Comparison of ENCODE assay signal across 1 cellular context in genomic region chr7:73578342-73579124, GRCh38.
TF ChIP-seq lines count a peak whose summit lies in the region.

A gene with protein sequence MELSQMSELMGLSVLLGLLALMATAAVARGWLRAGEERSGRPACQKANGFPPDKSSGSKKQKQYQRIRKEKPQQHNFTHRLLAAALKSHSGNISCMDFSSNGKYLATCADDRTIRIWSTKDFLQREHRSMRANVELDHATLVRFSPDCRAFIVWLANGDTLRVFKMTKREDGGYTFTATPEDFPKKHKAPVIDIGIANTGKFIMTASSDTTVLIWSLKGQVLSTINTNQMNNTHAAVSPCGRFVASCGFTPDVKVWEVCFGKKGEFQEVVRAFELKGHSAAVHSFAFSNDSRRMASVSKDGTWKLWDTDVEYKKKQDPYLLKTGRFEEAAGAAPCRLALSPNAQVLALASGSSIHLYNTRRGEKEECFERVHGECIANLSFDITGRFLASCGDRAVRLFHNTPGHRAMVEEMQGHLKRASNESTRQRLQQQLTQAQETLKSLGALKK (minus strand): TSS chr7:73578579. CDS start chr7:73578549, 30 bp downstream.

TF ChIP-seq in HepG2, 621 proteins besides CTCF, POLR2A, EP300 and RAD21 (continued from another document and continues in another):
- TF ChIP-seq ZNF292 (CRISPR knock-in tag; IDR thresholded peaks at IDR 0.05; ENCODE audit: borderline replicate concordance, low read depth) (no peak), GATAD2A (CRISPR knock-in tag; IDR thresholded peaks at IDR 0.05) (no peak), ZNF44 (CRISPR knock-in tag; IDR thresholded peaks at IDR 0.05) (no peak), ZNF367 (CRISPR knock-in tag; IDR thresholded peaks at IDR 0.05; ENCODE audit: borderline replicate concordance) (no peak), ZNF207 (IDR thresholded peaks at IDR 0.05; ENCODE audit: borderline replicate concordance) (no peak), ZNF660 (CRISPR knock-in tag; IDR thresholded peaks at IDR 0.05; ENCODE audit: borderline replicate concordance, low read depth) (no peak), HNRNPL (IDR thresholded peaks at IDR 0.05; ENCODE audit: low read depth, low read length) (no peak), PRMT3 (CRISPR knock-in tag; IDR thresholded peaks at IDR 0.05; ENCODE audit: borderline replicate concordance, low read depth) (no peak), FOXJ3 (CRISPR knock-in tag; IDR thresholded peaks at IDR 0.05; ENCODE audit: borderline replicate concordance) (no peak), NFAT5 (CRISPR knock-in tag; IDR thresholded peaks at IDR 0.05) (no peak; the same call in 1 of the 2 replicates), HOXA3 (CRISPR knock-in tag; IDR thresholded peaks at IDR 0.05) (peak; percentile 53; the same call in 1 of the 2 replicates), ZNF83 (CRISPR knock-in tag; IDR thresholded peaks at IDR 0.05; ENCODE audit: borderline replicate concordance) (no peak), ZNF335 (CRISPR knock-in tag; IDR thresholded peaks at IDR 0.05) (0 out of 2 replicates have a peak, but pooled peaks have one; percentile 23), ZNF564 (CRISPR knock-in tag; IDR thresholded peaks at IDR 0.05) (no peak), CBX2 (IDR thresholded peaks at IDR 0.05; ENCODE audit: low read depth, low read length) (no peak), CBX2 (CRISPR knock-in tag; IDR thresholded peaks at IDR 0.05; ENCODE audit: low read depth) (no peak), KLF13 (CRISPR knock-in tag; IDR thresholded peaks at IDR 0.05) (no peak), DNMT1 (CRISPR knock-in tag; IDR thresholded peaks at IDR 0.05) (peak; percentile 73; the same call in 1 of the 2 replicates), ZNF574 (CRISPR knock-in tag; IDR thresholded peaks at IDR 0.05) (peak; percentile 54), KDM1A (CRISPR knock-in tag; IDR thresholded peaks at IDR 0.05) (no peak), NR1H2 (CRISPR knock-in tag; IDR thresholded peaks at IDR 0.05; ENCODE audit: borderline replicate concordance, low read depth) (no peak), ZNF33A (CRISPR knock-in tag; IDR thresholded peaks at IDR 0.05; ENCODE audit: borderline replicate concordance) (no peak), ZNF430 (CRISPR knock-in tag; IDR thresholded peaks at IDR 0.05) (peak; percentile 83; the same call in 1 of the 2 replicates), ZNF850 (CRISPR knock-in tag; conservative IDR thresholded peaks at IDR 0.05) (no peak), KDM4B (CRISPR knock-in tag; IDR thresholded peaks at IDR 0.05) (no peak), ZNF101 (CRISPR knock-in tag; IDR thresholded peaks at IDR 0.05; ENCODE audit: borderline replicate concordance, low read depth) (no peak), ZNF724P (CRISPR knock-in tag; IDR thresholded peaks at IDR 0.05; ENCODE audit: borderline replicate concordance) (no peak), ATF7 (IDR thresholded peaks at IDR 0.05) (no peak), ATF7 (CRISPR knock-in tag; IDR thresholded peaks at IDR 0.05) (no peak), CREB3 (CRISPR knock-in tag; IDR thresholded peaks at IDR 0.05) (0 out of 2 replicates have a peak, but pooled peaks have one; percentile 54), ZSCAN5A (CRISPR knock-in tag; IDR thresholded peaks at IDR 0.05; ENCODE audit: borderline replicate concordance) (no peak), MEF2D (CRISPR knock-in tag; IDR thresholded peaks at IDR 0.05) (no peak), TAF15 (IDR thresholded peaks at IDR 0.05; ENCODE audit: low read depth, low read length, poor library complexity, severe bottlenecking) (no peak), IRF2 (CRISPR knock-in tag; IDR thresholded peaks at IDR 0.05) (no peak), CERS6 (CRISPR knock-in tag; IDR thresholded peaks at IDR 0.05) (no peak), ZBTB3 (CRISPR knock-in tag; IDR thresholded peaks at IDR 0.05; ENCODE audit: borderline replicate concordance, low read depth) (peak; percentile 64; the same call in 1 of the 2 replicates), HMGA1 (CRISPR knock-in tag; conservative IDR thresholded peaks at IDR 0.05) (no peak), BHLHE40 (IDR thresholded peaks at IDR 0.05; ENCODE audit: low read length) (no peak), ETV6 (CRISPR knock-in tag; conservative IDR thresholded peaks at IDR 0.05) (no peak)
- TF ChIP-seq, protein P1, sequence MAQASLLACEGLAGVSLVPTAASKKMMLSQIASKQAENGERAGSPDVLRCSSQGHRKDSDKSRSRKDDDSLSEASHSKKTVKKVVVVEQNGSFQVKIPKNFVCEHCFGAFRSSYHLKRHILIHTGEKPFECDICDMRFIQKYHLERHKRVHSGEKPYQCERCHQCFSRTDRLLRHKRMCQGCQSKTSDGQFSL (CRISPR knock-in tag; IDR thresholded peaks at IDR 0.05): no peak
- TF ChIP-seq, protein P2, sequence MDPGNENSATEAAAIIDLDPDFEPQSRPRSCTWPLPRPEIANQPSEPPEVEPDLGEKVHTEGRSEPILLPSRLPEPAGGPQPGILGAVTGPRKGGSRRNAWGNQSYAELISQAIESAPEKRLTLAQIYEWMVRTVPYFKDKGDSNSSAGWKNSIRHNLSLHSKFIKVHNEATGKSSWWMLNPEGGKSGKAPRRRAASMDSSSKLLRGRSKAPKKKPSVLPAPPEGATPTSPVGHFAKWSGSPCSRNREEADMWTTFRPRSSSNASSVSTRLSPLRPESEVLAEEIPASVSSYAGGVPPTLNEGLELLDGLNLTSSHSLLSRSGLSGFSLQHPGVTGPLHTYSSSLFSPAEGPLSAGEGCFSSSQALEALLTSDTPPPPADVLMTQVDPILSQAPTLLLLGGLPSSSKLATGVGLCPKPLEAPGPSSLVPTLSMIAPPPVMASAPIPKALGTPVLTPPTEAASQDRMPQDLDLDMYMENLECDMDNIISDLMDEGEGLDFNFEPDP (CRISPR knock-in tag; conservative IDR thresholded peaks at IDR 0.05): no peak
- TF ChIP-seq, protein P3, sequence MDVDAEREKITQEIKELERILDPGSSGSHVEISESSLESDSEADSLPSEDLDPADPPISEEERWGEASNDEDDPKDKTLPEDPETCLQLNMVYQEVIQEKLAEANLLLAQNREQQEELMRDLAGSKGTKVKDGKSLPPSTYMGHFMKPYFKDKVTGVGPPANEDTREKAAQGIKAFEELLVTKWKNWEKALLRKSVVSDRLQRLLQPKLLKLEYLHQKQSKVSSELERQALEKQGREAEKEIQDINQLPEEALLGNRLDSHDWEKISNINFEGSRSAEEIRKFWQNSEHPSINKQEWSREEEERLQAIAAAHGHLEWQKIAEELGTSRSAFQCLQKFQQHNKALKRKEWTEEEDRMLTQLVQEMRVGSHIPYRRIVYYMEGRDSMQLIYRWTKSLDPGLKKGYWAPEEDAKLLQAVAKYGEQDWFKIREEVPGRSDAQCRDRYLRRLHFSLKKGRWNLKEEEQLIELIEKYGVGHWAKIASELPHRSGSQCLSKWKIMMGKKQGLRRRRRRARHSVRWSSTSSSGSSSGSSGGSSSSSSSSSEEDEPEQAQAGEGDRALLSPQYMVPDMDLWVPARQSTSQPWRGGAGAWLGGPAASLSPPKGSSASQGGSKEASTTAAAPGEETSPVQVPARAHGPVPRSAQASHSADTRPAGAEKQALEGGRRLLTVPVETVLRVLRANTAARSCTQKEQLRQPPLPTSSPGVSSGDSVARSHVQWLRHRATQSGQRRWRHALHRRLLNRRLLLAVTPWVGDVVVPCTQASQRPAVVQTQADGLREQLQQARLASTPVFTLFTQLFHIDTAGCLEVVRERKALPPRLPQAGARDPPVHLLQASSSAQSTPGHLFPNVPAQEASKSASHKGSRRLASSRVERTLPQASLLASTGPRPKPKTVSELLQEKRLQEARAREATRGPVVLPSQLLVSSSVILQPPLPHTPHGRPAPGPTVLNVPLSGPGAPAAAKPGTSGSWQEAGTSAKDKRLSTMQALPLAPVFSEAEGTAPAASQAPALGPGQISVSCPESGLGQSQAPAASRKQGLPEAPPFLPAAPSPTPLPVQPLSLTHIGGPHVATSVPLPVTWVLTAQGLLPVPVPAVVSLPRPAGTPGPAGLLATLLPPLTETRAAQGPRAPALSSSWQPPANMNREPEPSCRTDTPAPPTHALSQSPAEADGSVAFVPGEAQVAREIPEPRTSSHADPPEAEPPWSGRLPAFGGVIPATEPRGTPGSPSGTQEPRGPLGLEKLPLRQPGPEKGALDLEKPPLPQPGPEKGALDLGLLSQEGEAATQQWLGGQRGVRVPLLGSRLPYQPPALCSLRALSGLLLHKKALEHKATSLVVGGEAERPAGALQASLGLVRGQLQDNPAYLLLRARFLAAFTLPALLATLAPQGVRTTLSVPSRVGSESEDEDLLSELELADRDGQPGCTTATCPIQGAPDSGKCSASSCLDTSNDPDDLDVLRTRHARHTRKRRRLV (CRISPR knock-in tag; IDR thresholded peaks at IDR 0.05): no peak
- TF ChIP-seq, protein P4, sequence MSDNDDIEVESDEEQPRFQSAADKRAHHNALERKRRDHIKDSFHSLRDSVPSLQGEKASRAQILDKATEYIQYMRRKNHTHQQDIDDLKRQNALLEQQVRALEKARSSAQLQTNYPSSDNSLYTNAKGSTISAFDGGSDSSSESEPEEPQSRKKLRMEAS (IDR thresholded peaks at IDR 0.05): peak; percentile 78; the same call in 1 of the 2 replicates
